Comparison of ENCODE assay signal across 26 cellular contexts in genomic region chr2:8098476-8098875, GRCh38.
"Had no signal": no experiment of that assay in that cellular context is flagged by ENCODE, and none has a peak within 500 bp of the region (broad histone marks: within the 10 kb centered on the region; RNA-seq: fewer than 3 reads in every experiment).

No MANE protein-coding gene starts in this region.

- ATAC-seq: left colon; left lung; lower lobe of right lung; naive thymus-derived CD8-positive, alpha-beta T cell; pancreas; psoas muscle; stimulated activated naive B cell treated with anti-CD40 and anti-IgM and Interleukin-4, amounts not matched to agents 10 μg/mL and 1 μg/mL and 100 μg/mL, for 72 hours; stimulated activated naive CD8-positive, alpha-beta T cell treated with anti-CD3 and anti-CD28 coated beads, Interleukin-15, Interleukin-2, amounts not matched to agents 100 U/mL and 50 U/mL, for 24 hours; upper lobe of right lung had no signal

- H3K27ac ChIP-seq: left lung, lower lobe of right lung, pancreas, psoas muscle, right atrium auricular region, right lobe of liver, stomach, testis, tibial artery, upper lobe of right lung had no signal

- H3K4me3 ChIP-seq: left lung, lower lobe of right lung, pancreas, psoas muscle, right atrium auricular region, right lobe of liver, smooth muscle cell, stomach, testis, tibial artery, upper lobe of right lung had no signal

- H3K4me1 ChIP-seq: left lung, lower lobe of right lung, psoas muscle, right atrium auricular region, testis, upper lobe of right lung had no signal

- DNase-seq: hippocampal formation; kidney; left colon; left lung; lower lobe of right lung; mammary epithelial cell; mesenchymal stem cell; naive thymus-derived CD8-positive, alpha-beta T cell; nucleus accumbens; pancreas; psoas muscle; right lobe of liver; stimulated activated CD4-positive, alpha-beta T cell treated with anti-CD3 and anti-CD28 coated beads, Interleukin-2, amount 100 ng/mL, for 48 hours; stimulated activated CD4-positive, alpha-beta T cell treated with anti-CD3 and anti-CD28 coated beads, Interleukin-4, amount 100 ng/mL, for 4 hours; stimulated activated CD8-positive, alpha-beta memory T cell treated with anti-CD3 and anti-CD28 coated beads, Interleukin-4, amount 100 ng/mL, for 48 hours; stimulated activated naive B cell treated with anti-CD40 and anti-IgM and Interleukin-4, amounts not matched to agents 10 μg/mL and 1 μg/mL and 100 μg/mL, for 72 hours; stimulated activated naive CD8-positive, alpha-beta T cell treated with anti-CD3 and anti-CD28 coated beads, Interleukin-15, Interleukin-2, amounts not matched to agents 100 U/mL and 50 U/mL, for 24 hours; stomach; testis; tibial artery; trophoblast cell; upper lobe of right lung had no signal

- H3K36me3 Mint-ChIP-seq: naive thymus-derived CD8-positive, alpha-beta T cell; stimulated activated naive B cell treated with anti-CD40 and anti-IgM and Interleukin-4, amounts not matched to agents 10 μg/mL and 1 μg/mL and 100 μg/mL, for 72 hours had no signal

- H3K9me3 Mint-ChIP-seq: stimulated activated naive B cell treated with anti-CD40 and anti-IgM and Interleukin-4, amounts not matched to agents 10 μg/mL and 1 μg/mL and 100 μg/mL, for 72 hours had no signal

- H3K27me3 Mint-ChIP-seq: naive thymus-derived CD8-positive, alpha-beta T cell; stimulated activated naive B cell treated with anti-CD40 and anti-IgM and Interleukin-4, amounts not matched to agents 10 μg/mL and 1 μg/mL and 100 μg/mL, for 72 hours had no signal

- H3K4me1 Mint-ChIP-seq: neural crest cell; stimulated activated naive B cell treated with anti-CD40 and anti-IgM and Interleukin-4, amounts not matched to agents 10 μg/mL and 1 μg/mL and 100 μg/mL, for 72 hours had no signal

- H3K4me3 Mint-ChIP-seq: naive thymus-derived CD8-positive, alpha-beta T cell; nephron; neural crest cell; stimulated activated naive B cell treated with anti-CD40 and anti-IgM and Interleukin-4, amounts not matched to agents 10 μg/mL and 1 μg/mL and 100 μg/mL, for 72 hours had no signal

- H3K27ac Mint-ChIP-seq: naive thymus-derived CD8-positive, alpha-beta T cell; nephron; stimulated activated naive B cell treated with anti-CD40 and anti-IgM and Interleukin-4, amounts not matched to agents 10 μg/mL and 1 μg/mL and 100 μg/mL, for 72 hours had no signal

- H3K27me3 ChIP-seq: left lung, pancreas, right atrium auricular region, right lobe of liver, stomach, testis, tibial artery, upper lobe of right lung had no signal

- H3K36me3 ChIP-seq: left lung, lower lobe of right lung, pancreas, right atrium auricular region, right lobe of liver, stomach, tibial artery, upper lobe of right lung had no signal

- H3K9me3 ChIP-seq: left lung, lower lobe of right lung, pancreas, psoas muscle, right atrium auricular region, right lobe of liver, stomach, testis, tibial artery, upper lobe of right lung had no signal
